9 cellular contexts compared by ENCODE assay signal in genomic region chr14:94173885-94174621, GRCh38. TPM values are rescaled to one million over a fixed set of nuclear protein-coding genes. Genes with fewer than 3 reads are reported as not detected.
DNase-seq lines count a peak whose midpoint lies in the region; ATAC-seq, FAIRE-seq and TF ChIP-seq lines count a peak whose summit lies in the region.
"Had no signal": no experiment of that assay in that cellular context is flagged by ENCODE, and none has a peak within 500 bp of the region (broad histone marks: within the 10 kb centered on the region; RNA-seq: fewer than 3 reads in every experiment).

A gene with protein sequence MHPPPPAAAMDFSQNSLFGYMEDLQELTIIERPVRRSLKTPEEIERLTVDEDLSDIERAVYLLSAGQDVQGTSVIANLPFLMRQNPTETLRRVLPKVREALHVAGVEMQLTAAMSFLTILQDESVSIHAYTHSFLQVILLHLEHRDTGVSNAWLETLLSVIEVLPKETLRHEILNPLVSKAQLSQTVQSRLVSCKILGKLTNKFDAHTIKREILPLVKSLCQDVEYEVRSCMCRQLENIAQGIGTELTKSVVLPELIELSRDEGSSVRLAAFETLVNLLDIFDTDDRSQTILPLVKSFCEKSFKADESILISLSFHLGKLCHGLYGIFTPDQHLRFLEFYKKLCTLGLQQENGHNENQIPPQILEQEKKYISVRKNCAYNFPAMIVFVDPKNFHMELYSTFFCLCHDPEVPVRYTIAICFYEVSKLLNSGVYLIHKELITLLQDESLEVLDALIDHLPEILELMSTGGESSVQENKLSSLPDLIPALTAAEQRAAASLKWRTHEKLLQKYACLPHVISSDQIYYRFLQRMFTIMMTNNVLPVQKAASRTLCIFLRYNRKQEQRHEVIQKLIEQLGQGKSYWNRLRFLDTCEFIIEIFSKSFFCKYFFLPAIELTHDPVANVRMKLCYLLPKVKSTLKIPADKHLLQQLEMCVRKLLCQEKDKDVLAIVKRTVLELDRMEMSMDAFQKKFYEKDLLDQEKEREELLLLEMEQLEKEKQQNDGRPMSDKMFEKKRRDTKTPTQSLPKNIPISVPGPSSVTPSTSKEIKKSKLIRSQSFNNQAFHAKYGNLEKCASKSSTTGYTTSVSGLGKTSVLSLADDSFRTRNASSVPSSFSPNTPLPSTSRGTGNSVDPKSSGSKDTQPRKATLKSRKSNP (plus strand): TSS chr14:94174322. CDS start chr14:94174466, 144 bp downstream.

- H3K9me3 Mint-ChIP-seq in activated T-helper 1 cell treated with anti-CD3 and anti-CD28 coated beads, Interleukin-12 subunit alpha, Interleukin-12 subunit beta, Interleukin-2, Interleukin-4 antibody, amounts not matched to agents 30 ng/mL and 10 ng/mL and 1 ng/mL, durations not matched to agents 14 hours and 24 hours and 36 hours, result no peaks in the 10 kb centered on the region
- H3K9me3 Mint-ChIP-seq in naive thymus-derived CD8-positive, alpha-beta T cell, result no peaks in the 10 kb centered on the region
- H3K9me3 Mint-ChIP-seq in stimulated activated memory B cell treated with anti-CD40 and anti-IgM and Interleukin-4, amounts not matched to agents 10 μg/mL and 1 μg/mL and 100 μg/mL, for 72 hours, result no peaks in the 10 kb centered on the region

- H3K9ac ChIP-seq in fibroblast of lung (ENCODE audit: insufficient read depth, low read length), result no peak within 1 kb of the TSS

- peak within 1 kb of the TSS; percentile 83 for H3K4me3 Mint-ChIP-seq in activated T-helper 1 cell treated with anti-CD3 and anti-CD28 coated beads, Interleukin-12 subunit alpha, Interleukin-12 subunit beta, Interleukin-2, Interleukin-4 antibody, amounts not matched to agents 30 ng/mL and 10 ng/mL and 1 ng/mL, durations not matched to agents 14 hours and 24 hours and 36 hours
- peak within 1 kb of the TSS; percentile 76 to 92 (median 86) for H3K4me3 Mint-ChIP-seq in naive thymus-derived CD8-positive, alpha-beta T cell
- peak within 1 kb of the TSS; percentile 78 for H3K4me3 Mint-ChIP-seq in stimulated activated memory B cell treated with anti-CD40 and anti-IgM and Interleukin-4, amounts not matched to agents 10 μg/mL and 1 μg/mL and 100 μg/mL, for 72 hours

- H3K4me2 ChIP-seq in fibroblast of lung (ENCODE audit: extremely low read depth, insufficient read depth, low read length), result peak within 1 kb of the TSS; percentile 46

- H4K20me1 ChIP-seq in fibroblast of lung (ENCODE audit: control insufficient read depth, extremely low read depth, insufficient read depth, low read length), result no peaks in the 10 kb centered on the region

- peak; percentile 61 for DNase-seq in Caki2 (ENCODE audit: low read depth)
- peak; percentile 87 for DNase-seq in Jurkat, Clone E6-1 (ENCODE audit: low read depth, low spot score)
- peak; percentile 58 for DNase-seq in RCC 7860 (ENCODE audit: low spot score)
- DNase-seq in activated T-helper 1 cell treated with anti-CD3 and anti-CD28 coated beads, Interleukin-12 subunit alpha, Interleukin-12 subunit beta, Interleukin-2, Interleukin-4 antibody, amounts not matched to agents 30 ng/mL and 10 ng/mL and 1 ng/mL, durations not matched to agents 14 hours and 24 hours and 36 hours (ENCODE audit: low spot score), result peak; percentile 85
- peak; percentile 69 to 72 for DNase-seq in fibroblast of lung (ENCODE audit: low read depth in 2 of 2)
- DNase-seq in naive thymus-derived CD8-positive, alpha-beta T cell, result peak; percentile 79 to 95 (median 88)

- peak within 1 kb of the TSS; percentile 68 for H3K4me3 ChIP-seq in Jurkat, Clone E6-1 (ENCODE audit: low read length)
- peak within 1 kb of the TSS; percentile 17 to 62 (median 39) for H3K4me3 ChIP-seq in fibroblast of lung (replicated peaks in 1 of 4; ENCODE audit: control extremely low read depth in 1 of 4, insufficient read depth in 1 of 4, low read depth in 3 of 4, low read length in 4 of 4)

- H3K79me2 ChIP-seq in fibroblast of lung (ENCODE audit: control insufficient read depth, insufficient read depth, low read length), result no peaks in the 10 kb centered on the region

- H3K36me3 ChIP-seq in fibroblast of lung (ENCODE audit: control insufficient read depth, insufficient read depth, low read length), result no peaks in the 10 kb centered on the region

- peak; percentile 87 for ATAC-seq in GM21529 (IDR thresholded peaks at IDR 0.05; ENCODE audit: unreplicated experiment)
- peak; percentile 86 to 90 for ATAC-seq in naive thymus-derived CD8-positive, alpha-beta T cell
- ATAC-seq in stimulated activated memory B cell treated with anti-CD40 and anti-IgM and Interleukin-4, amounts not matched to agents 10 μg/mL and 1 μg/mL and 100 μg/mL, for 72 hours, result peak; percentile 87

- H2AFZ ChIP-seq in fibroblast of lung (ENCODE audit: low read length), result no peak within 1 kb of the TSS

- H3K27me3 Mint-ChIP-seq in activated T-helper 1 cell treated with anti-CD3 and anti-CD28 coated beads, Interleukin-12 subunit alpha, Interleukin-12 subunit beta, Interleukin-2, Interleukin-4 antibody, amounts not matched to agents 30 ng/mL and 10 ng/mL and 1 ng/mL, durations not matched to agents 14 hours and 24 hours and 36 hours (ENCODE audit: insufficient read depth), result peaks cover 49% of the 10 kb centered on the region
- H3K27me3 Mint-ChIP-seq in naive thymus-derived CD8-positive, alpha-beta T cell, result peaks cover 0 to 24% (median 0%) of the 10 kb centered on the region in 5 donors
- H3K27me3 Mint-ChIP-seq in stimulated activated memory B cell treated with anti-CD40 and anti-IgM and Interleukin-4, amounts not matched to agents 10 μg/mL and 1 μg/mL and 100 μg/mL, for 72 hours, result peaks cover 51% of the 10 kb centered on the region

- in situ Hi-C loops in Caki2 (cut with HindIII; ENCODE audit: low pct_unique_long_range_greater_than_20kb, low sequenced_read_pairs), result no loop called here

- no peaks in the 10 kb centered on the region for H3K9me3 ChIP-seq in fibroblast of lung (ENCODE audit: control insufficient read depth, insufficient read depth, low read depth, low read length)

- no peak within 1 kb of the TSS for H3K27ac ChIP-seq in fibroblast of lung (ENCODE audit: insufficient read depth, low read length)

- H3K4me1 ChIP-seq in fibroblast of lung (ENCODE audit: control insufficient read depth, extremely low read depth, insufficient read depth, low read length), result no peaks in the 10 kb centered on the region

- FAIRE-seq in RCC 7860 (lab: Jason Lieb, UNC), result no peak
- FAIRE-seq: endometrium had no signal

- POLR2A ChIA-PET in naive thymus-derived CD8-positive, alpha-beta T cell (lab: Charles Lee), result interaction anchor here (0.8 to 1.7 kb wide), 6 partner anchors 11 to 148 kb away, joined by 3 to 6 read pairs (median 3); partner anchors contain the start of genes DDX24, IFI27L1 and OTUB2

- peak within 1 kb of the TSS; percentile 81 for H3K27ac Mint-ChIP-seq in activated T-helper 1 cell treated with anti-CD3 and anti-CD28 coated beads, Interleukin-12 subunit alpha, Interleukin-12 subunit beta, Interleukin-2, Interleukin-4 antibody, amounts not matched to agents 30 ng/mL and 10 ng/mL and 1 ng/mL, durations not matched to agents 14 hours and 24 hours and 36 hours
- peak within 1 kb of the TSS in 8 of 10 donors; percentile 38 to 89 (median 74) for H3K27ac Mint-ChIP-seq in naive thymus-derived CD8-positive, alpha-beta T cell
- H3K27ac Mint-ChIP-seq in stimulated activated memory B cell treated with anti-CD40 and anti-IgM and Interleukin-4, amounts not matched to agents 10 μg/mL and 1 μg/mL and 100 μg/mL, for 72 hours, result no peak within 1 kb of the TSS

- peaks cover 22% of the 10 kb centered on the region for H3K4me1 Mint-ChIP-seq in activated T-helper 1 cell treated with anti-CD3 and anti-CD28 coated beads, Interleukin-12 subunit alpha, Interleukin-12 subunit beta, Interleukin-2, Interleukin-4 antibody, amounts not matched to agents 30 ng/mL and 10 ng/mL and 1 ng/mL, durations not matched to agents 14 hours and 24 hours and 36 hours (ENCODE audit: low read depth)
- peaks cover 10 to 21% (median 19%) of the 10 kb centered on the region in 4 donors for H3K4me1 Mint-ChIP-seq in naive thymus-derived CD8-positive, alpha-beta T cell
- peaks cover 10% of the 10 kb centered on the region for H3K4me1 Mint-ChIP-seq in stimulated activated memory B cell treated with anti-CD40 and anti-IgM and Interleukin-4, amounts not matched to agents 10 μg/mL and 1 μg/mL and 100 μg/mL, for 72 hours

- TF ChIP-seq CTCF in fibroblast of lung (conservative IDR thresholded peaks at IDR 0.05 in 1 of 2, IDR thresholded peaks at IDR 0.05 in 1 of 2; ENCODE audit: low read depth in 1 of 2, low read length in 2 of 2), result no peak

- peaks cover 6% of the 10 kb centered on the region for H3K27me3 ChIP-seq in fibroblast of lung (ENCODE audit: control insufficient read depth, insufficient read depth, low read length)

- H3K36me3 Mint-ChIP-seq in activated T-helper 1 cell treated with anti-CD3 and anti-CD28 coated beads, Interleukin-12 subunit alpha, Interleukin-12 subunit beta, Interleukin-2, Interleukin-4 antibody, amounts not matched to agents 30 ng/mL and 10 ng/mL and 1 ng/mL, durations not matched to agents 14 hours and 24 hours and 36 hours (ENCODE audit: low read depth), result peaks cover 2% of the 10 kb centered on the region
- no peaks in the 10 kb centered on the region for H3K36me3 Mint-ChIP-seq in naive thymus-derived CD8-positive, alpha-beta T cell
- H3K36me3 Mint-ChIP-seq in stimulated activated memory B cell treated with anti-CD40 and anti-IgM and Interleukin-4, amounts not matched to agents 10 μg/mL and 1 μg/mL and 100 μg/mL, for 72 hours, result no peaks in the 10 kb centered on the region

- intact Hi-C loops in activated T-helper 1 cell treated with anti-CD3 and anti-CD28 coated beads, Interleukin-12 subunit alpha, Interleukin-12 subunit beta, Interleukin-2, Interleukin-4 antibody, amounts not matched to agents 30 ng/mL and 10 ng/mL and 1 ng/mL, durations not matched to agents 14 hours and 24 hours and 36 hours (cut with micrococcal nuclease), result loop anchor here (1.0 to 10.0 kb wide), 3 partner anchors 45 to 221 kb away; partner anchors contain the start of genes DDX24, IFI27L1 and IFI27L2

RNA-seq across cellular contexts. Expression of the gene that starts here (rescaled TPM):
- total RNA-seq in Caki2 (2014; rRNA removed; shearing (Covaris generic); ENCODE audit: low replicate concordance), result not detected in 2 replicates
- 3.6 TPM for polyA plus RNA-seq in Jurkat, Clone E6-1 (2012; ENCODE audit: insufficient read depth, insufficient read length)
- total RNA-seq in activated T-helper 1 cell treated with anti-CD3 and anti-CD28 coated beads, Interleukin-12 subunit alpha, Interleukin-12 subunit beta, Interleukin-2, Interleukin-4 antibody, amounts not matched to agents 30 ng/mL and 10 ng/mL and 1 ng/mL, durations not matched to agents 14 hours and 24 hours and 36 hours, result 2.2 and 2.4 TPM in 2 replicates
- 0.51 and 0.99 TPM in 2 replicates for total RNA-seq in fibroblast of lung
- polyA plus RNA-seq in fibroblast of lung, result 0.35 and 0.61 TPM in 2 replicates
- 0.28 and 0.29 TPM in 2 replicates for polyA plus RNA-seq in fibroblast of lung (2012)
- polyA minus RNA-seq in fibroblast of lung (ENCODE audit: low replicate concordance), result not detected in 2 replicates
- 1 to 10 TPM in 1 of 2 experiments, under 1 TPM in 1; 0.52 to 1.5 TPM for total RNA-seq in naive thymus-derived CD8-positive, alpha-beta T cell
- polyA plus RNA-seq in naive thymus-derived CD8-positive, alpha-beta T cell, result under 1 TPM in 2 of 3 donors, not detected in 1; 0.07 to 0.16 TPM

Comparison
In these comparisons a context has a peak if more than half of its experiments do, and no peak if none do; other contexts are left out.
1. Peak in DNase-seq in Caki2; RNA of the gene not detected or under 1 TPM.
2. Peak in DNase-seq, H3K4me3 ChIP-seq and H3K4me2 ChIP-seq in fibroblast of lung; RNA of the gene not detected or under 1 TPM.